ENCODE assay signal across 8 cellular contexts in genomic region chr1:83457778-83458248, GRCh38.
DNase-seq lines count a peak whose midpoint lies in the region; ATAC-seq and TF ChIP-seq lines count a peak whose summit lies in the region.
"Not testable (repeated sequence)": the region's sequence is repeated elsewhere in the genome, so short reads cannot be mapped to it uniquely, and the experiment has no call there.

No MANE protein-coding gene starts in this region.

- not testable (repeated sequence) for H3K36me3 Mint-ChIP-seq in nephron (ENCODE audit: low read depth); type B pancreatic cell

- no CpG with 5 or more reads among the region's 1 CpG for WGBS in gastroesophageal sphincter (ENCODE audit: low coverage in 1 of 2), 2 donors

- H3K9me3 ChIP-seq in gastroesophageal sphincter = not testable (repeated sequence)

- not testable (repeated sequence) for H3K36me3 ChIP-seq in gastroesophageal sphincter

- TF ChIP-seq EP300 in gastroesophageal sphincter (IDR thresholded peaks at IDR 0.05) = not testable (repeated sequence)

- TF ChIP-seq CTCF in AG10803 (conservative IDR thresholded peaks at IDR 0.05; ENCODE audit: low read length); choroid plexus epithelial cell (conservative IDR thresholded peaks at IDR 0.05; ENCODE audit: low read depth, low read length); gastroesophageal sphincter (IDR thresholded peaks at IDR 0.05); nephron (IDR thresholded peaks at IDR 0.05; ENCODE audit: unreplicated experiment in 3 of 3); type B pancreatic cell (conservative IDR thresholded peaks at IDR 0.05): not testable (repeated sequence)

- DNase-seq in AG10803 (ENCODE audit: low read depth) (peak; percentile 3), choroid plexus epithelial cell (ENCODE audit: low read depth) (peak; percentile 4)
- not testable (repeated sequence) for DNase-seq in type B pancreatic cell (ENCODE audit: extremely low spot score, unreplicated experiment)

- H3K4me3 Mint-ChIP-seq in nephron = not testable (repeated sequence)
- peak overlapping the region; percentile 57 for H3K4me3 Mint-ChIP-seq in type B pancreatic cell

- H3K27ac ChIP-seq in gastroesophageal sphincter = peak overlapping the region in 1 of 4 donors; percentile 54

- H3K9me3 Mint-ChIP-seq in nephron, type B pancreatic cell: not testable (repeated sequence)

- H3K4me3 ChIP-seq in AG10803 (ENCODE audit: low read length); choroid plexus epithelial cell (ENCODE audit: low read depth, low read length); gastroesophageal sphincter: not testable (repeated sequence)

- not testable (repeated sequence) for H3K27me3 ChIP-seq in gastroesophageal sphincter

- peaks cover 18% of the 10 kb centered on the region for H3K4me1 Mint-ChIP-seq in nephron
- peaks cover 18% of the 10 kb centered on the region for H3K4me1 Mint-ChIP-seq in type B pancreatic cell (ENCODE audit: unreplicated experiment)

- H3K27ac Mint-ChIP-seq in nephron = peak overlapping the region in 2 of 3 experiments; percentile 69 to 81
- peak overlapping the region; percentile 85 for H3K27ac Mint-ChIP-seq in type B pancreatic cell

- ATAC-seq in GM18499 (IDR thresholded peaks at IDR 0.05; ENCODE audit: insufficient read depth, unreplicated experiment) (peak; percentile 59), HG02870 (IDR thresholded peaks at IDR 0.05; ENCODE audit: unreplicated experiment) (peak; percentile 58), SK-N-SH treated with all-trans-retinoic acid at 6 μM for 48 hours (peak; percentile 84), gastroesophageal sphincter (peak; percentile 63)

- not testable (repeated sequence) for H3K27me3 Mint-ChIP-seq in nephron (ENCODE audit: low read depth); type B pancreatic cell

- H3K4me1 ChIP-seq in gastroesophageal sphincter = peaks cover 0 to 14% (median 3%) of the 10 kb centered on the region in 3 donors

- TF ChIP-seq POLR2A in gastroesophageal sphincter (IDR thresholded peaks at IDR 0.05) = not testable (repeated sequence)

TF ChIP-seq in SK-N-SH treated with all-trans-retinoic acid at 6 μM for 48 hours, 23 proteins besides CTCF, POLR2A, EP300 and RAD21:
- peak; percentile 45 for TF ChIP-seq ISL1 (CRISPR knock-in tag; IDR thresholded peaks at IDR 0.05)
